17 cellular contexts compared by ENCODE assay signal in genomic region chr2:240323601-240324291, GRCh38.
DNase-seq lines count a peak whose midpoint lies in the region; ATAC-seq and TF ChIP-seq lines count a peak whose summit lies in the region.
"Had no signal": no experiment of that assay in that cellular context is flagged by ENCODE, and none has a peak within 500 bp of the region (broad histone marks: within the 10 kb centered on the region; RNA-seq: fewer than 3 reads in every experiment).

No MANE protein-coding gene starts in this region.

- no peak overlapping the region for H3K27ac ChIP-seq in endodermal cell (ENCODE audit: low read depth, low read length)
- no peak overlapping the region for H3K27ac ChIP-seq in osteoblast (ENCODE audit: low read depth, low read length)
- H3K27ac ChIP-seq in psoas muscle, result no peak overlapping the region
- no peak overlapping the region for H3K27ac ChIP-seq in hepatocyte

- H3K27me3 ChIP-seq in endodermal cell (ENCODE audit: control insufficient read depth, insufficient read depth, low read length, poor library complexity, severe bottlenecking) (no peaks in the 10 kb centered on the region), osteoblast (ENCODE audit: insufficient read depth, low read length) (no peaks in the 10 kb centered on the region), psoas muscle (ENCODE audit: insufficient read depth in 3 of 3, low read length in 2 of 3) (no peaks in the 10 kb centered on the region), hepatocyte (no peaks in the 10 kb centered on the region)

- H3K4me3 Mint-ChIP-seq in endodermal cell, result no peak overlapping the region
- H3K4me3 Mint-ChIP-seq: CD4-positive, CD25-positive, alpha-beta regulatory T cell had no signal

- H3K4me3 ChIP-seq in endodermal cell (ENCODE audit: low read length), result no peak overlapping the region
- H3K4me3 ChIP-seq in osteoblast (ENCODE audit: insufficient read depth, low read length), result no peak overlapping the region
- H3K4me3 ChIP-seq in psoas muscle, result no peak overlapping the region
- no peak overlapping the region for H3K4me3 ChIP-seq in hepatocyte

- intact Hi-C loops in psoas muscle (cut with DNase I), result no loop called here

- H3K4me2 ChIP-seq in osteoblast (ENCODE audit: insufficient read depth, low read length) (no peak overlapping the region), hepatocyte (no peak overlapping the region)

- no peak for TF ChIP-seq CTCF in GM13976 (IDR thresholded peaks at IDR 0.05; ENCODE audit: borderline replicate concordance, control extremely low read depth, extremely low read depth, insufficient read depth, missing control alignments)
- no peak for TF ChIP-seq CTCF in endodermal cell (conservative IDR thresholded peaks at IDR 0.05)
- no peak for TF ChIP-seq CTCF in osteoblast (IDR thresholded peaks at IDR 0.05; ENCODE audit: extremely low read depth, low read depth, low read length)
- no peak for TF ChIP-seq CTCF in psoas muscle (IDR thresholded peaks at IDR 0.05)
- TF ChIP-seq CTCF in hepatocyte (IDR thresholded peaks at IDR 0.05; ENCODE audit: poor library complexity), result no peak

- DNase-seq in activated effector memory CD4-positive, alpha-beta T cell treated with anti-CD3 and anti-CD28 coated beads, Interleukin-2, amount 50 U/mL, for 16 hours, result peak; percentile 53
- DNase-seq in activated effector memory CD4-positive, alpha-beta T cell treated with Interleukin-2 at 50 U/mL for 16 hours, result no peak
- peak; percentile 30 for DNase-seq in GM13976 (ENCODE audit: low spot score)
- peak; percentile 30 for DNase-seq in endodermal cell
- DNase-seq in osteoblast (ENCODE audit: insufficient read length, low spot score, missing footprints), result peak; percentile 65
- DNase-seq in psoas muscle, result no peak
- DNase-seq in hepatocyte (ENCODE audit: low spot score), result no peak
- DNase-seq: CD4-positive, CD25-positive, alpha-beta regulatory T cell; Karpas-422; NCI-H1092; NCI-H1417 treated with DMSO at 0.1 percent for 48 hours; NCI-H2081; NCI-H2227 treated with DMSO at 0.1 percent for 48 hours; NCI-H510A; NCI-H69; SHP77 had no signal

- H3K4me1 Mint-ChIP-seq in endodermal cell, result peaks cover 6% of the 10 kb centered on the region
- H3K4me1 Mint-ChIP-seq: CD4-positive, CD25-positive, alpha-beta regulatory T cell had no signal

- no peaks in the 10 kb centered on the region for H3K36me3 ChIP-seq in endodermal cell (ENCODE audit: control insufficient read depth, insufficient read depth, low read length)
- no peaks in the 10 kb centered on the region for H3K36me3 ChIP-seq in osteoblast (ENCODE audit: insufficient read depth, low read length)
- no peaks in the 10 kb centered on the region for H3K36me3 ChIP-seq in psoas muscle (ENCODE audit: insufficient read depth in 1 of 2, low read depth in 1 of 2)
- H3K36me3 ChIP-seq in hepatocyte (replicated peaks; ENCODE audit: insufficient read depth, low read depth), result no peaks in the 10 kb centered on the region

- no peak overlapping the region for H2AFZ ChIP-seq in osteoblast (ENCODE audit: low read length)
- H2AFZ ChIP-seq in hepatocyte, result no peak overlapping the region

- no peak overlapping the region for H3K9ac ChIP-seq in endodermal cell (ENCODE audit: extremely low read depth, low read length, poor library complexity, severe bottlenecking)

- H4K20me1 ChIP-seq in osteoblast (ENCODE audit: insufficient read depth, low read length), result no peaks in the 10 kb centered on the region
- no peaks in the 10 kb centered on the region for H4K20me1 ChIP-seq in hepatocyte (ENCODE audit: insufficient read depth, poor library complexity, severe bottlenecking)

- in situ Hi-C loops in GM13976 (cut with MboI; ENCODE audit: low sequenced_read_pairs, unreplicated experiment), result no loop called here

- no peaks in the 10 kb centered on the region for H3K9me2 ChIP-seq in hepatocyte (replicated peaks; ENCODE audit: insufficient read depth)

- ATAC-seq in psoas muscle (no peak), GM21529 (IDR thresholded peaks at IDR 0.05; ENCODE audit: unreplicated experiment) (no peak)

- no peaks in the 10 kb centered on the region for H3K36me3 Mint-ChIP-seq in endodermal cell (ENCODE audit: low read depth)
- H3K36me3 Mint-ChIP-seq: CD4-positive, CD25-positive, alpha-beta regulatory T cell had no signal

- H3K27ac Mint-ChIP-seq in endodermal cell, result no peak overlapping the region
- H3K27ac Mint-ChIP-seq: CD4-positive, CD25-positive, alpha-beta regulatory T cell had no signal

- WGBS in endodermal cell (ENCODE audit: insufficient coverage in 1 of 2, insufficient read length in 1 of 2), 2 experiments, result 91 to 95% methylated on average over 27 to 28 of the region's 28 CpGs
- WGBS in psoas muscle, 3 donors, result 79 to 86% (median 80%) methylated on average over 28 of the region's 28 CpGs
- WGBS in hepatocyte (ENCODE audit: low lambda C conversion rate, missing lambda C conversion rate), result 92% methylated on average over 28 of the region's 28 CpGs

- H3K9me3 ChIP-seq in endodermal cell (ENCODE audit: control insufficient read depth, low read length) (no peaks in the 10 kb centered on the region), osteoblast (ENCODE audit: low read depth, low read length) (no peaks in the 10 kb centered on the region), psoas muscle (no peaks in the 10 kb centered on the region), hepatocyte (ENCODE audit: low read depth) (no peaks in the 10 kb centered on the region)

- no peaks in the 10 kb centered on the region for H3K27me3 Mint-ChIP-seq in endodermal cell (ENCODE audit: insufficient read depth)
- H3K27me3 Mint-ChIP-seq: CD4-positive, CD25-positive, alpha-beta regulatory T cell had no signal

- H3K79me2 ChIP-seq in osteoblast (ENCODE audit: insufficient read depth, low read length) (no peaks in the 10 kb centered on the region), hepatocyte (no peaks in the 10 kb centered on the region)

- no peaks in the 10 kb centered on the region for H3K9me3 Mint-ChIP-seq in endodermal cell

- H3K4me1 ChIP-seq in endodermal cell (ENCODE audit: control insufficient read depth, insufficient read depth, low read length) (no peaks in the 10 kb centered on the region), osteoblast (ENCODE audit: insufficient read depth, low read length) (peaks cover 20% of the 10 kb centered on the region), psoas muscle (peaks cover 9% of the 10 kb centered on the region), hepatocyte (ENCODE audit: insufficient read depth) (peaks cover 6% of the 10 kb centered on the region)

Comparison
In these comparisons a context has a peak if more than half of its experiments do, and no peak if none do; other contexts are left out.
1. DNase-seq: peak in activated effector memory CD4-positive, alpha-beta T cell treated with anti-CD3 and anti-CD28 coated beads, Interleukin-2, amount 50 U/mL, for 16 hours (single experiment), GM13976 (single experiment), endodermal cell (single experiment) and osteoblast (single experiment); none in activated effector memory CD4-positive, alpha-beta T cell treated with Interleukin-2 at 50 U/mL for 16 hours (single experiment), psoas muscle (0 of 2) and hepatocyte (single experiment).